ENCODE assay signal across 1 cellular context in genomic region chr10:124464028-124464751, GRCh38.
TF ChIP-seq lines count a peak whose summit lies in the region.

No MANE protein-coding gene starts in this region.

TF ChIP-seq in H1, 55 proteins besides CTCF, POLR2A, EP300 and RAD21:
- TF ChIP-seq TAF1 (IDR thresholded peaks at IDR 0.05; ENCODE audit: low read depth, low read length) (no peak), POLR2AphosphoS5 (IDR thresholded peaks at IDR 0.05; ENCODE audit: low read depth, low read length) (no peak), RXRA (IDR thresholded peaks at IDR 0.05; ENCODE audit: insufficient read depth, low read depth, low read length) (no peak), SP2 (IDR thresholded peaks at IDR 0.05; ENCODE audit: low read length) (no peak), KDM1A (IDR thresholded peaks at IDR 0.05; ENCODE audit: borderline replicate concordance, low read length) (no peak), CHD1 (IDR thresholded peaks at IDR 0.05; ENCODE audit: low read depth, low read length) (no peak), BACH1 (IDR thresholded peaks at IDR 0.05; ENCODE audit: low read length) (no peak), CEBPB (IDR thresholded peaks at IDR 0.05; ENCODE audit: low read depth, low read length) (no peak), ASH2L (IDR thresholded peaks at IDR 0.05; ENCODE audit: low read length) (no peak), ATF2 (IDR thresholded peaks at IDR 0.05; ENCODE audit: low read length) (no peak), PHF8 (conservative IDR thresholded peaks at IDR 0.05; ENCODE audit: low read depth, low read length) (no peak), HDAC6 (IDR thresholded peaks at IDR 0.05; ENCODE audit: low read depth, low read length) (no peak), ATF3 (IDR thresholded peaks at IDR 0.05; ENCODE audit: insufficient read depth, low read depth, low read length) (no peak), EZH2 (IDR thresholded peaks at IDR 0.05; ENCODE audit: low read depth, low read length, severe bottlenecking) (no peak), CREB1 (IDR thresholded peaks at IDR 0.05) (no peak), HDAC2 (IDR thresholded peaks at IDR 0.05; ENCODE audit: borderline replicate concordance in 1 of 2, low read depth in 2 of 2, low read length in 2 of 2) (no peak), SRF (IDR thresholded peaks at IDR 0.05; ENCODE audit: low read depth, low read length) (no peak), SP4 (IDR thresholded peaks at IDR 0.05; ENCODE audit: low read length) (no peak)
